In genomic region chr7:48376263-48376662, GRCh38 we compare ENCODE assay signal across 20 cellular contexts.
DNase-seq lines count a peak whose midpoint lies in the region; ATAC-seq and TF ChIP-seq lines count a peak whose summit lies in the region.
"Had no signal": no experiment of that assay in that cellular context is flagged by ENCODE, and none has a peak within 500 bp of the region (broad histone marks: within the 10 kb centered on the region; RNA-seq: fewer than 3 reads in every experiment).

No MANE protein-coding gene starts in this region.

- no peaks in the 10 kb centered on the region for H3K4me1 Mint-ChIP-seq in T-helper 17 cell
- H3K4me1 Mint-ChIP-seq: CD4-positive, CD25-positive, alpha-beta regulatory T cell; CD8-positive, alpha-beta memory T cell had no signal

- in situ Hi-C loops in astrocyte of the spinal cord (cut with HindIII; ENCODE audit: low sequenced_read_pairs): no loop called here

- peak; percentile 52 for ATAC-seq in sciatic nerve
- no peak for ATAC-seq in HG02642 (IDR thresholded peaks at IDR 0.05; ENCODE audit: poor library complexity, unreplicated experiment)
- ATAC-seq in Right ventricle myocardium superior (ENCODE audit: poor library complexity): no peak
- ATAC-seq in T-helper 17 cell: no peak
- ATAC-seq: GM12878 had no signal

- H3K27me3 Mint-ChIP-seq in T-helper 17 cell: no peaks in the 10 kb centered on the region
- H3K27me3 Mint-ChIP-seq: CD4-positive, CD25-positive, alpha-beta regulatory T cell; CD8-positive, alpha-beta memory T cell had no signal

- H3K4me3 ChIP-seq in astrocyte of the spinal cord (ENCODE audit: low read depth, low read length): no peak overlapping the region
- H3K4me3 ChIP-seq in fibroblast of villous mesenchyme (ENCODE audit: low read depth, low read length): no peak overlapping the region
- H3K4me3 ChIP-seq: GM12878, GM23248, HAP-1 had no signal

- DNase-seq in astrocyte of the spinal cord (ENCODE audit: low read depth, low spot score) (peak; percentile 4), fibroblast of villous mesenchyme (ENCODE audit: low read depth) (peak; percentile 6), sciatic nerve (ENCODE audit: low spot score) (no peak), Right ventricle myocardium superior (no peak), activated T-cell treated with anti-CD3 and anti-CD28 coated beads for 4 hours (no peak), T-helper 17 cell (no peak)
- DNase-seq: ACHN; BE2C; CD4-positive, CD25-positive, alpha-beta regulatory T cell; CD8-positive, alpha-beta memory T cell; COR-L47; DMS 273 treated with DMSO at 0.1 percent for 48 hours; DMS53; DND-41; EL; GM23248; IMR-90 had no signal

- H3K27ac Mint-ChIP-seq in T-helper 17 cell: no peak overlapping the region
- H3K27ac Mint-ChIP-seq: CD4-positive, CD25-positive, alpha-beta regulatory T cell; CD8-positive, alpha-beta memory T cell had no signal

- H3K9me3 ChIP-seq in T-helper 17 cell (ENCODE audit: control insufficient read depth, low read length, poor library complexity, severe bottlenecking): no peaks in the 10 kb centered on the region
- H3K9me3 ChIP-seq: BE2C, HAP-1 had no signal

- TF ChIP-seq CTCF in astrocyte of the spinal cord (IDR thresholded peaks at IDR 0.05; ENCODE audit: low read depth, low read length): no peak
- no peak for TF ChIP-seq CTCF in fibroblast of villous mesenchyme (IDR thresholded peaks at IDR 0.05; ENCODE audit: insufficient read depth, low read depth, low read length)

- H3K36me3 Mint-ChIP-seq in T-helper 17 cell (ENCODE audit: low read depth): no peaks in the 10 kb centered on the region
- H3K36me3 Mint-ChIP-seq: CD4-positive, CD25-positive, alpha-beta regulatory T cell; CD8-positive, alpha-beta memory T cell had no signal

- H3K4me3 Mint-ChIP-seq in T-helper 17 cell: no peak overlapping the region
- H3K4me3 Mint-ChIP-seq: CD4-positive, CD25-positive, alpha-beta regulatory T cell; CD8-positive, alpha-beta memory T cell had no signal

- intact Hi-C loops in sciatic nerve (cut with DNase I): no loop called here
- intact Hi-C loops in Right ventricle myocardium superior (cut with DNase I): no loop called here

Comparison
In these comparisons a context has a peak if more than half of its experiments do, and no peak if none do; other contexts are left out.
1. DNase-seq: peak in astrocyte of the spinal cord (single experiment) and fibroblast of villous mesenchyme (single experiment); none in sciatic nerve (single experiment), Right ventricle myocardium superior (single experiment), activated T-cell treated with anti-CD3 and anti-CD28 coated beads for 4 hours (single experiment) and T-helper 17 cell (0 of 3).